Comparison of ENCODE assay signal across 21 cellular contexts in the genomic region with DNA sequence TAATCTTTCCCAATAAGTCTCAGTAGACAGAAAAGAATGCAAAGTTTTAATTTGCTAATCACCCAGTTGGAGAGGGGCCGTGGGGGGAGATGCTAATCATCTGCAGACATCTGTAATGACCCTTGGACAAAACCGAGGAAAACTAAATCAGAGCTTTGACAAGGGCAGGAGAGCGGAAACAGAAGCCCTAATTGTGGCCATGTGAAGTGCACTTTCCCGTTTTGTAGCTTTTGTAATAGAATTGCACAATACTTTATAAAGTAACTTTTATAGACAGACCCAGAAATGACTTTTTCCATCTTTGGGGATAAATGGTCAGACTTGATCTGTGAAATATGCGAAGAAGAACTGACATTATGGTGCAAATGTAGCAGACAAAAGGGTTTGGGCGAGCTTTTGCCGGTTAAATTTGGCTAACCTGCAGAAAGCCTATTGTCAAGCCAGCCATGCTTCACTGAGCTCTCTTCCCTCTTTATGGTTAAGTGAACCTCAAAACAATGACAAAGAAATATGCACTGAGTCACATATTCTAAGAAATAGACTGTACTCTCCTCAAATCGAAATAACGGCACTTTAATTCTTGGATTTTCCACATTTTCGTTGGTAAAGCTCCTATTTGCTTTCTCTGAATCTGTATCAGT.
A peak's percentile ranks its signal among the peaks of the same experiment; 100 is the strongest.
DNase-seq lines count a peak whose midpoint lies in the region; ATAC-seq and TF ChIP-seq lines count a peak whose summit lies in the region.
"Had no signal": no experiment of that assay in that cellular context is flagged by ENCODE, and none has a peak within 500 bp of the region (broad histone marks: within the 10 kb centered on the region; RNA-seq: fewer than 3 reads in every experiment).

No MANE protein-coding gene starts in this region.

- no peak overlapping the region for H2AFZ ChIP-seq in IMR-90 (replicated peaks; ENCODE audit: low read length, poor library complexity)

- H2AK5ac ChIP-seq in IMR-90 (ENCODE audit: low read depth, low read length) = no peak overlapping the region

- H3K27me3 Mint-ChIP-seq in activated T-helper 17 cell treated with anti-CD3 and anti-CD28 coated beads, Interleukin-2, amount 50 U/mL, for 72 hours = no peaks in the 10 kb centered on the region
- H3K27me3 Mint-ChIP-seq in CD8-positive, alpha-beta memory T cell = no peaks in the 10 kb centered on the region

- no peak overlapping the region for H2AK9ac ChIP-seq in IMR-90 (replicated peaks; ENCODE audit: low read depth, low read length, poor library complexity)

- H4K20me1 ChIP-seq in IMR-90 (ENCODE audit: insufficient read depth, low read length) = no peaks in the 10 kb centered on the region

- dilution Hi-C loops in IMR-90 (cut with HindIII; ENCODE audit: low sequenced_read_pairs, unreplicated experiment) = no loop called here

- H3K9me1 ChIP-seq in IMR-90 (ENCODE audit: insufficient read depth, low read length) = no peaks in the 10 kb centered on the region

- POLR2A ChIA-PET in IMR-90 (lab: Charles Lee; ENCODE audit: unreplicated experiment) = no interaction called here
- POLR2A ChIA-PET in CD8-positive, alpha-beta memory T cell (lab: Charles Lee) = no interaction called here

- H3K4me1 ChIP-seq in IMR-90 (ENCODE audit: control insufficient read depth, insufficient read depth, low read length) = no peaks in the 10 kb centered on the region
- no peaks in the 10 kb centered on the region for H3K4me1 ChIP-seq in CD8-positive, alpha-beta memory T cell (ENCODE audit: insufficient read depth, low read length)

- H3K4ac ChIP-seq in IMR-90 (ENCODE audit: low read depth, low read length) = no peak overlapping the region

- no peak for TF ChIP-seq RAD21 in IMR-90 (IDR thresholded peaks at IDR 0.05; ENCODE audit: low read length)

- no peak for TF ChIP-seq POLR2A in IMR-90 (IDR thresholded peaks at IDR 0.05; ENCODE audit: low read depth, low read length)

- H2BK5ac ChIP-seq in IMR-90 (ENCODE audit: low read depth, low read length, poor library complexity, severe bottlenecking) = no peak overlapping the region

- peaks cover 3% of the 10 kb centered on the region for H3K9me3 ChIP-seq in IMR-90 (ENCODE audit: control insufficient read depth, insufficient read depth, low read length)
- H3K9me3 ChIP-seq in CD8-positive, alpha-beta memory T cell (ENCODE audit: low read length) = no peaks in the 10 kb centered on the region

- H2BK120ac ChIP-seq in IMR-90 (ENCODE audit: low read depth, low read length) = no peak overlapping the region

- peaks cover 12% of the 10 kb centered on the region for H3K9me3 Mint-ChIP-seq in activated T-helper 17 cell treated with anti-CD3 and anti-CD28 coated beads, Interleukin-2, amount 50 U/mL, for 72 hours
- H3K9me3 Mint-ChIP-seq in CD8-positive, alpha-beta memory T cell = peaks cover 2 to 32% (median 17%) of the 10 kb centered on the region in 5 donors

- H3K79me1 ChIP-seq in IMR-90 (ENCODE audit: low read depth in 1 of 2, low read length in 2 of 2) = no peaks in the 10 kb centered on the region

- CTCF ChIA-PET in IMR-90 (lab: Yijun Ruan, JAX) = no interaction called here
- CTCF ChIA-PET in CD8-positive, alpha-beta memory T cell (lab: Charles Lee) = no interaction called here

- no peaks in the 10 kb centered on the region for H3K4me1 Mint-ChIP-seq in activated T-helper 17 cell treated with anti-CD3 and anti-CD28 coated beads, Interleukin-2, amount 50 U/mL, for 72 hours
- no peaks in the 10 kb centered on the region for H3K4me1 Mint-ChIP-seq in CD8-positive, alpha-beta memory T cell

- H3K18ac ChIP-seq in IMR-90 (ENCODE audit: low read depth, low read length) = no peak overlapping the region

- intact Hi-C loops in IMR-90 (cut with micrococcal nuclease) = no loop called here

- ATAC-seq in IMR-90 (ENCODE audit: low read depth) = no peak
- ATAC-seq in GM21786 (IDR thresholded peaks at IDR 0.05; ENCODE audit: unreplicated experiment) = no peak
- no peak for ATAC-seq in activated T-helper 17 cell treated with anti-CD3 and anti-CD28 coated beads, Interleukin-2, amount 50 U/mL, for 72 hours (replicated peaks)
- ATAC-seq: K562, PC-3 had no signal

- no peak overlapping the region for H2BK20ac ChIP-seq in IMR-90 (ENCODE audit: low read depth, low read length)

- no peak overlapping the region for H4K5ac ChIP-seq in IMR-90 (ENCODE audit: low read depth, low read length)

- H3K27ac Mint-ChIP-seq in activated T-helper 17 cell treated with anti-CD3 and anti-CD28 coated beads, Interleukin-2, amount 50 U/mL, for 72 hours = no peak overlapping the region
- H3K27ac Mint-ChIP-seq in CD8-positive, alpha-beta memory T cell = peak overlapping the region in 1 of 8 donors; percentile 32

- no peak overlapping the region for H3K14ac ChIP-seq in IMR-90 (replicated peaks; ENCODE audit: low read depth, low read length)

- no peak overlapping the region for H3K56ac ChIP-seq in IMR-90 (ENCODE audit: extremely low read depth, insufficient read depth, low read length)

- no peak overlapping the region for H2BK15ac ChIP-seq in IMR-90 (ENCODE audit: low read depth, low read length)

- no peak overlapping the region for H3K27ac ChIP-seq in IMR-90 (ENCODE audit: insufficient read depth, low read length)
- H3K27ac ChIP-seq in CD8-positive, alpha-beta memory T cell (ENCODE audit: low read depth, low read length) = no peak overlapping the region
- H3K27ac ChIP-seq: C4-2B, RWPE1 had no signal

- 53% methylated on average over 4 of the region's 10 CpGs; no CpG with 5 or more reads in 1 of the 2 experiments for WGBS in IMR-90 (ENCODE audit: extremely low coverage in 2 of 2, insufficient read length in 1 of 2), 2 experiments

- H3K4me3 ChIP-seq in IMR-90 (ENCODE audit: insufficient read depth, low read depth, low read length) (no peak overlapping the region), kidney epithelial cell (ENCODE audit: low read depth, low read length) (no peak overlapping the region)
- H3K4me3 ChIP-seq in CD8-positive, alpha-beta memory T cell (ENCODE audit: low read length) = no peak overlapping the region
- H3K4me3 ChIP-seq: K562 had no signal

- TF ChIP-seq CTCF in IMR-90 (conservative IDR thresholded peaks at IDR 0.05; ENCODE audit: low read depth, low read length) (no peak), kidney epithelial cell (IDR thresholded peaks at IDR 0.05; ENCODE audit: insufficient read depth, low read length, poor library complexity, severe bottlenecking) (no peak)

- H3K36me3 ChIP-seq in IMR-90 (ENCODE audit: control insufficient read depth, insufficient read depth, low read length) (no peaks in the 10 kb centered on the region), kidney epithelial cell (ENCODE audit: control insufficient read depth, insufficient read depth, low read length) (no peaks in the 10 kb centered on the region)
- no peaks in the 10 kb centered on the region for H3K36me3 ChIP-seq in CD8-positive, alpha-beta memory T cell (ENCODE audit: insufficient read depth, low read length)

- no peak for DNase-seq in IMR-90
- DNase-seq in astrocyte of the hippocampus (ENCODE audit: low read depth, low spot score) = peak; percentile 61
- peak; percentile 4 for DNase-seq in kidney epithelial cell (ENCODE audit: low read depth)
- DNase-seq in renal cortical epithelial cell (ENCODE audit: low read depth) = peak; percentile 70
- no peak for DNase-seq in NCI-H2227 treated with DMSO at 0.1 percent for 48 hours (lab: John Stamatoyannopoulos, UW)
- no peak for DNase-seq in CD8-positive, alpha-beta memory T cell
- DNase-seq: AML-193, GDM1, HCEC 1CT, NCI-H1092 treated with DMSO at 0.1 percent for 48 hours, NCI-H146, NCI-H2029 treated with DMSO at 0.1 percent for 48 hours, NCI-H510A, NCI-H774, PC-3, SIG-M5 had no signal

- H3K4me2 ChIP-seq in IMR-90 (ENCODE audit: low read depth, low read length) = no peak overlapping the region

- H3K27me3 ChIP-seq in IMR-90 (ENCODE audit: control insufficient read depth, insufficient read depth, low read length) = no peaks in the 10 kb centered on the region
- H3K27me3 ChIP-seq in kidney epithelial cell (ENCODE audit: control insufficient read depth, insufficient read depth, low read length) = no peaks in the 10 kb centered on the region
- no peaks in the 10 kb centered on the region for H3K27me3 ChIP-seq in CD8-positive, alpha-beta memory T cell (ENCODE audit: insufficient read depth, low read length, poor library complexity, severe bottlenecking)

- H3K9ac ChIP-seq in IMR-90 (ENCODE audit: low read depth, low read length) = no peak overlapping the region

- no peaks in the 10 kb centered on the region for H3K36me3 Mint-ChIP-seq in activated T-helper 17 cell treated with anti-CD3 and anti-CD28 coated beads, Interleukin-2, amount 50 U/mL, for 72 hours (ENCODE audit: low read depth)
- no peaks in the 10 kb centered on the region for H3K36me3 Mint-ChIP-seq in CD8-positive, alpha-beta memory T cell

- no TSS peak for BruUV-seq in IMR-90 (replicated peaks; lab: Mats Ljungman, UMichigan)

- H3K23ac ChIP-seq in IMR-90 (ENCODE audit: low read depth, low read length) = no peak overlapping the region

- no peak overlapping the region for H4K91ac ChIP-seq in IMR-90 (ENCODE audit: insufficient read depth, low read depth, low read length)

- no peak overlapping the region for H4K8ac ChIP-seq in IMR-90 (ENCODE audit: low read depth in 2 of 2, low read length in 2 of 2)

- in situ Hi-C loops in IMR-90 (cut with MboI; ENCODE audit: low sequenced_read_pairs) = no loop called here

- H3K4me3 Mint-ChIP-seq in activated T-helper 17 cell treated with anti-CD3 and anti-CD28 coated beads, Interleukin-2, amount 50 U/mL, for 72 hours = no peak overlapping the region
- no peak overlapping the region for H3K4me3 Mint-ChIP-seq in CD8-positive, alpha-beta memory T cell

TF ChIP-seq in IMR-90, 13 proteins besides CTCF, POLR2A, EP300 and RAD21:
- TF ChIP-seq FOS (IDR thresholded peaks at IDR 0.05; ENCODE audit: low read depth, low read length) (no peak), CEBPB (IDR thresholded peaks at IDR 0.05; ENCODE audit: low read depth, low read length) (0 out of 2 replicates have a peak, but pooled peaks have one; percentile 20)

Comparison
In these comparisons a context has a peak if more than half of its experiments do, and no peak if none do; other contexts are left out.
1. DNase-seq: peak in astrocyte of the hippocampus (single experiment), kidney epithelial cell (single experiment) and renal cortical epithelial cell (single experiment); none in IMR-90 (single experiment), NCI-H2227 treated with DMSO at 0.1 percent for 48 hours (single experiment) and CD8-positive, alpha-beta memory T cell (0 of 5).